31 cellular contexts compared by ENCODE assay signal in the genomic region with DNA sequence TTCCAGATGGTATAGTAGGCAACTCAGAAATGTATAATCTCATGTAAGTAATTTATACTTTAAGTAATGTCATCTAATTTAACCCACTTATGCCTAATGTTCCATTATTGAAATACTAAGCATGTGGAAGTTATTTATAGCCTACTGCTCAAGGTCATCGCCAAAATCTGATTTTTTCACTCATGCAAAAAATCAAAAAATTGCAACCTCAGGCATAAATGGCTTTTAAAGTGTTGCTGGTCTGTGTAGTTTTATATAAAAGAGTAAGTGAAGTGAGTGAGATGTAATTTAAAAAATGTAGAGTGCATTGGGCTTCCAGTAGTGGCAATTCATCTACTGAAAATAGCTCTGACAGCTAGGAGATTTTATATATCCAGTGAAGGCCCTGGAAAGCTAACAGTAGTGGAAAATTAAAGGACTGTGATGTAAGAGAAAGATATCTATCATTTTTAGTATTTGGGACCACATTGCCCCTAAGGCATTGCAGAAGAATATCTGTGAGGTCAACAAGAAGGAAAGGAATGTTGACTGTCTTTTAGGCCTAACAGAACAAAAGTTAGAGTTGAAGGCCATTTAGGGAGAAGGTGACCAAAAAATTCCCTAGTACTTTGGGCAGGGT.
"Had no signal": no experiment of that assay in that cellular context is flagged by ENCODE, and none has a peak within 500 bp of the region (broad histone marks: within the 10 kb centered on the region; RNA-seq: fewer than 3 reads in every experiment).

No MANE protein-coding gene starts in this region.

- H3K4me3 ChIP-seq: psoas muscle, skin epidermis, smooth muscle cell, spleen, suprapubic skin, testis, tibial artery, transverse colon, upper lobe of right lung, uterus had no signal

- H3K27ac Mint-ChIP-seq: naive thymus-derived CD4-positive, alpha-beta T cell; natural killer cell; nephron; progenitor cell of endocrine pancreas; stimulated activated memory B cell treated with anti-CD40 and anti-IgM and Interleukin-4, amounts not matched to agents 10 μg/mL and 1 μg/mL and 100 μg/mL, for 72 hours; stimulated activated naive CD8-positive, alpha-beta T cell treated with anti-CD3 and anti-CD28 coated beads, Interleukin-15, amount 100 ng/mL, for 72 hours; type B pancreatic cell had no signal

- H3K9me3 Mint-ChIP-seq: nephron, type B pancreatic cell had no signal

- H3K27ac ChIP-seq: neutrophil, parathyroid adenoma, psoas muscle, skin epidermis, spleen, suprapubic skin, testis, tibial artery, transverse colon, upper lobe of right lung, uterus had no signal

- H3K9ac ChIP-seq: parathyroid adenoma had no signal

- H3K4me2 ChIP-seq: smooth muscle cell had no signal

- H3K36me3 Mint-ChIP-seq: naive thymus-derived CD4-positive, alpha-beta T cell; natural killer cell; stimulated activated memory B cell treated with anti-CD40 and anti-IgM and Interleukin-4, amounts not matched to agents 10 μg/mL and 1 μg/mL and 100 μg/mL, for 72 hours; type B pancreatic cell had no signal

- H2AFZ ChIP-seq: parathyroid adenoma had no signal

- H3K9me3 ChIP-seq: neutrophil, psoas muscle, spleen, suprapubic skin, testis, tibial artery, transverse colon, upper lobe of right lung, uterus had no signal

- H3K36me3 ChIP-seq: neutrophil, spleen, suprapubic skin, tibial artery, transverse colon, upper lobe of right lung, uterus had no signal

- H3K27me3 ChIP-seq: neutrophil, spleen, suprapubic skin, testis, tibial artery, transverse colon, upper lobe of right lung, uterus had no signal

- H3K79me2 ChIP-seq: parathyroid adenoma had no signal

- H3K27me3 Mint-ChIP-seq: naive thymus-derived CD4-positive, alpha-beta T cell; progenitor cell of endocrine pancreas; stimulated activated memory B cell treated with anti-CD40 and anti-IgM and Interleukin-4, amounts not matched to agents 10 μg/mL and 1 μg/mL and 100 μg/mL, for 72 hours; stimulated activated naive CD8-positive, alpha-beta T cell treated with anti-CD3 and anti-CD28 coated beads, Interleukin-15, amount 100 ng/mL, for 72 hours; type B pancreatic cell had no signal

- H3K4me3 Mint-ChIP-seq: naive thymus-derived CD4-positive, alpha-beta T cell; natural killer cell; nephron; stimulated activated memory B cell treated with anti-CD40 and anti-IgM and Interleukin-4, amounts not matched to agents 10 μg/mL and 1 μg/mL and 100 μg/mL, for 72 hours; stimulated activated naive CD8-positive, alpha-beta T cell treated with anti-CD3 and anti-CD28 coated beads, Interleukin-15, amount 100 ng/mL, for 72 hours; type B pancreatic cell had no signal

- ATAC-seq: naive thymus-derived CD4-positive, alpha-beta T cell; natural killer cell; psoas muscle; right cardiac atrium; sciatic nerve; stimulated activated memory B cell treated with anti-CD40 and anti-IgM and Interleukin-4, amounts not matched to agents 10 μg/mL and 1 μg/mL and 100 μg/mL, for 72 hours; stimulated activated naive CD8-positive, alpha-beta T cell treated with anti-CD3 and anti-CD28 coated beads, Interleukin-15, amount 100 ng/mL, for 72 hours; stimulated activated naive CD8-positive, alpha-beta T cell treated with anti-CD3 and anti-CD28 coated beads, Interleukin-15, Interleukin-2, amounts not matched to agents 100 U/mL and 50 U/mL, for 24 hours; upper lobe of right lung had no signal

- H3K4me1 Mint-ChIP-seq: naive thymus-derived CD4-positive, alpha-beta T cell; natural killer cell; nephron; stimulated activated memory B cell treated with anti-CD40 and anti-IgM and Interleukin-4, amounts not matched to agents 10 μg/mL and 1 μg/mL and 100 μg/mL, for 72 hours; stimulated activated naive CD8-positive, alpha-beta T cell treated with anti-CD3 and anti-CD28 coated beads, Interleukin-15, amount 100 ng/mL, for 72 hours had no signal

- DNase-seq: naive thymus-derived CD4-positive, alpha-beta T cell; natural killer cell; nucleus accumbens; posterior cingulate gyrus; psoas muscle; right cardiac atrium; spleen; stimulated activated CD4-positive, alpha-beta T cell treated with anti-CD3 and anti-CD28 coated beads, Interleukin-12 subunit alpha, Interleukin-12 subunit beta, amount 100 ng/mL, for 4 hours; stimulated activated CD4-positive, alpha-beta T cell treated with anti-CD3 and anti-CD28 coated beads, Interleukin-1b, Interleukin-23, amount 100 ng/mL, for 48 hours; stimulated activated CD4-positive, alpha-beta T cell treated with anti-CD3 and anti-CD28 coated beads, Interleukin-4, amount 100 ng/mL, for 1 hour; stimulated activated CD4-positive, alpha-beta T cell treated with anti-CD3 and anti-CD28 coated beads, Interleukin-4, amount 100 ng/mL, for 4 hours; stimulated activated CD8-positive, alpha-beta memory T cell treated with anti-CD3 and anti-CD28 coated beads, Interleukin-4, amount 100 ng/mL, for 48 hours; stimulated activated naive CD4-positive, alpha-beta T cell; stimulated activated naive CD8-positive, alpha-beta T cell treated with anti-CD3 and anti-CD28 coated beads, Interleukin-15, amount 100 ng/mL, for 72 hours; stimulated activated naive CD8-positive, alpha-beta T cell treated with anti-CD3 and anti-CD28 coated beads, Interleukin-15, Interleukin-2, amounts not matched to agents 100 U/mL and 50 U/mL, for 24 hours; substantia nigra; testis; tibial artery; transverse colon; upper lobe of right lung; uterus had no signal

- H3K4me1 ChIP-seq: parathyroid adenoma, psoas muscle, spleen, suprapubic skin, testis, tibial artery, transverse colon, upper lobe of right lung, uterus had no signal
